In genomic region chr10:6364893-6365292, GRCh38 we compare ENCODE assay signal across 26 cellular contexts.
DNase-seq lines count a peak whose midpoint lies in the region; ATAC-seq lines count a peak whose summit lies in the region.
"Had no signal": no experiment of that assay in that cellular context is flagged by ENCODE, and none has a peak within 500 bp of the region (broad histone marks: within the 10 kb centered on the region; RNA-seq: fewer than 3 reads in every experiment).

No MANE protein-coding gene starts in this region.

- peak; percentile 15 for DNase-seq in RPMI7951 (ENCODE audit: low read depth)
- no peak for DNase-seq in left ventricle myocardium superior
- DNase-seq in retina, result peak; percentile 2
- no peak for DNase-seq in activated CD4-positive, alpha-beta T cell treated with anti-CD3 and anti-CD28 coated beads for 36 hours
- DNase-seq in activated CD4-positive, alpha-beta T cell treated with anti-CD3 and anti-CD28 coated beads, Interleukin-2, amount 10 ng/mL, durations not matched to agents 7 days and 5 days, result no peak
- DNase-seq: activated CD4-positive, alpha-beta T cell treated with anti-CD3 and anti-CD28 coated beads, Interleukin-2, amount 50 U/mL, for 4 hours; activated CD8-positive, alpha-beta memory T cell treated with anti-CD3 and anti-CD28 coated beads, Interleukin-2, amount 50 U/mL, for 48 hours; activated naive CD8-positive, alpha-beta T cell treated with anti-CD3 and anti-CD28 coated beads, Interleukin-2, amount 10 ng/mL, durations not matched to agents 7 days and 5 days; CD4-positive, CD25-positive, alpha-beta regulatory T cell; effector memory CD4-positive, alpha-beta T cell; foreskin fibroblast; GDM1; HFFc6; natural killer cell; NCI-H1436 treated with DMSO at 0.1 percent for 48 hours; NCI-H2171 treated with DMSO at 0.1 percent for 48 hours; NCI-H526; ovary; sigmoid colon; SK-N-SH; stimulated activated naive CD4-positive, alpha-beta T cell treated with Interleukin-2 at 50 U/mL for 16 hours; tibial artery had no signal

- no peaks in the 10 kb centered on the region for H3K27me3 ChIP-seq in HUES48 (ENCODE audit: control insufficient read depth, insufficient read depth, low read length)
- H3K27me3 ChIP-seq: ovary, sigmoid colon, tibial artery had no signal

- peaks cover 7% of the 10 kb centered on the region for H3K9me3 Mint-ChIP-seq in activated CD4-positive, alpha-beta T cell treated with anti-CD3 and anti-CD28 coated beads for 36 hours (ENCODE audit: low read depth)
- H3K9me3 Mint-ChIP-seq in activated CD4-positive, alpha-beta T cell treated with anti-CD3 and anti-CD28 coated beads, Interleukin-2, amount 10 ng/mL, durations not matched to agents 7 days and 5 days, result peaks cover 26% of the 10 kb centered on the region
- H3K9me3 Mint-ChIP-seq: HFFc6 had no signal

- H3K27me3 Mint-ChIP-seq in activated CD4-positive, alpha-beta T cell treated with anti-CD3 and anti-CD28 coated beads for 36 hours, result no peaks in the 10 kb centered on the region
- H3K27me3 Mint-ChIP-seq in activated CD4-positive, alpha-beta T cell treated with anti-CD3 and anti-CD28 coated beads, Interleukin-2, amount 10 ng/mL, durations not matched to agents 7 days and 5 days, result no peaks in the 10 kb centered on the region
- H3K27me3 Mint-ChIP-seq: activated naive CD8-positive, alpha-beta T cell treated with anti-CD3 and anti-CD28 coated beads, Interleukin-2, amount 10 ng/mL, durations not matched to agents 7 days and 5 days; activated T-helper 17 cell treated with anti-CD3 and anti-CD28 coated beads, Interleukin-2, amount 50 U/mL, for 72 hours; CD4-positive, CD25-positive, alpha-beta regulatory T cell had no signal

- no peaks in the 10 kb centered on the region for H3K36me3 ChIP-seq in HUES48 (ENCODE audit: control insufficient read depth, insufficient read depth, low read length)
- H3K36me3 ChIP-seq: ovary, sigmoid colon had no signal

- H3K4me1 ChIP-seq in HUES48 (ENCODE audit: control insufficient read depth, insufficient read depth, low read length), result peaks cover 27% of the 10 kb centered on the region
- H3K4me1 ChIP-seq: tibial artery had no signal

- POLR2A ChIA-PET in activated CD4-positive, alpha-beta T cell treated with anti-CD3 and anti-CD28 coated beads for 36 hours (lab: Charles Lee), result no interaction called here
- POLR2A ChIA-PET in activated CD4-positive, alpha-beta T cell treated with anti-CD3 and anti-CD28 coated beads, Interleukin-2, amount 10 ng/mL, durations not matched to agents 7 days and 5 days (lab: Charles Lee), result no interaction called here

- H3K27ac Mint-ChIP-seq in activated CD4-positive, alpha-beta T cell treated with anti-CD3 and anti-CD28 coated beads for 36 hours, result no peak overlapping the region
- H3K27ac Mint-ChIP-seq in activated CD4-positive, alpha-beta T cell treated with anti-CD3 and anti-CD28 coated beads, Interleukin-2, amount 10 ng/mL, durations not matched to agents 7 days and 5 days, result no peak overlapping the region
- H3K27ac Mint-ChIP-seq: activated naive CD8-positive, alpha-beta T cell treated with anti-CD3 and anti-CD28 coated beads, Interleukin-2, amount 10 ng/mL, durations not matched to agents 7 days and 5 days; activated T-helper 17 cell treated with anti-CD3 and anti-CD28 coated beads, Interleukin-2, amount 50 U/mL, for 72 hours; HFFc6; natural killer cell had no signal

- intact Hi-C loops in left ventricle myocardium superior (cut with micrococcal nuclease), result no loop called here
- intact Hi-C loops in activated CD4-positive, alpha-beta T cell treated with anti-CD3 and anti-CD28 coated beads for 36 hours (cut with DNase I, micrococcal nuclease), result no loop called here

- no peaks in the 10 kb centered on the region for H3K4me1 Mint-ChIP-seq in activated CD4-positive, alpha-beta T cell treated with anti-CD3 and anti-CD28 coated beads for 36 hours
- no peaks in the 10 kb centered on the region for H3K4me1 Mint-ChIP-seq in activated CD4-positive, alpha-beta T cell treated with anti-CD3 and anti-CD28 coated beads, Interleukin-2, amount 10 ng/mL, durations not matched to agents 7 days and 5 days
- H3K4me1 Mint-ChIP-seq: activated naive CD8-positive, alpha-beta T cell treated with anti-CD3 and anti-CD28 coated beads, Interleukin-2, amount 10 ng/mL, durations not matched to agents 7 days and 5 days; natural killer cell had no signal

- H3K9me3 ChIP-seq in HUES48 (ENCODE audit: control insufficient read depth, insufficient read depth, low read length), result 0 out of 2 replicates have a peak, but pooled peaks cover 4% of the 10 kb centered on the region
- H3K9me3 ChIP-seq: ovary, SK-N-SH, tibial artery had no signal

- peak; percentile 88 for ATAC-seq in left ventricle myocardium superior
- ATAC-seq in activated CD4-positive, alpha-beta T cell treated with anti-CD3 and anti-CD28 coated beads for 36 hours, result no peak
- ATAC-seq in HG03520 (IDR thresholded peaks at IDR 0.05; ENCODE audit: unreplicated experiment), result no peak
- ATAC-seq: activated T-helper 17 cell treated with anti-CD3 and anti-CD28 coated beads, Interleukin-2, amount 50 U/mL, for 72 hours; K562; natural killer cell had no signal

- H3K9ac ChIP-seq in HUES48 (ENCODE audit: low read depth, low read length), result no peak overlapping the region
- H3K9ac ChIP-seq: SK-N-SH had no signal

- CTCF ChIA-PET in activated CD4-positive, alpha-beta T cell treated with anti-CD3 and anti-CD28 coated beads for 36 hours (lab: Charles Lee), result interaction anchor here (1.0 to 2.5 kb wide), 3 partner anchors 14 to 41 kb away, joined by 3 to 7 read pairs (median 3); no protein-coding TSS in a partner anchor
- CTCF ChIA-PET in activated CD4-positive, alpha-beta T cell treated with anti-CD3 and anti-CD28 coated beads, Interleukin-2, amount 10 ng/mL, durations not matched to agents 7 days and 5 days (lab: Charles Lee), result interaction anchor here (0.6 to 1.4 kb wide), 5 partner anchors 11 to 16 kb away, joined by 3 to 5 read pairs (median 3); no protein-coding TSS in a partner anchor

- H3K4me3 Mint-ChIP-seq in activated CD4-positive, alpha-beta T cell treated with anti-CD3 and anti-CD28 coated beads for 36 hours, result no peak overlapping the region
- H3K4me3 Mint-ChIP-seq in activated CD4-positive, alpha-beta T cell treated with anti-CD3 and anti-CD28 coated beads, Interleukin-2, amount 10 ng/mL, durations not matched to agents 7 days and 5 days, result no peak overlapping the region
- H3K4me3 Mint-ChIP-seq: activated naive CD8-positive, alpha-beta T cell treated with anti-CD3 and anti-CD28 coated beads, Interleukin-2, amount 10 ng/mL, durations not matched to agents 7 days and 5 days; activated T-helper 17 cell treated with anti-CD3 and anti-CD28 coated beads, Interleukin-2, amount 50 U/mL, for 72 hours; CD4-positive, CD25-positive, alpha-beta regulatory T cell; HFFc6; natural killer cell had no signal

- peaks cover 7% of the 10 kb centered on the region for H3K36me3 Mint-ChIP-seq in activated CD4-positive, alpha-beta T cell treated with anti-CD3 and anti-CD28 coated beads for 36 hours (ENCODE audit: low read depth)
- H3K36me3 Mint-ChIP-seq in activated CD4-positive, alpha-beta T cell treated with anti-CD3 and anti-CD28 coated beads, Interleukin-2, amount 10 ng/mL, durations not matched to agents 7 days and 5 days (ENCODE audit: low read depth), result peaks cover 25% of the 10 kb centered on the region

- peak overlapping the region; percentile 22 for H3K27ac ChIP-seq in HUES48 (ENCODE audit: low read depth, low read length)
- H3K27ac ChIP-seq: ovary, sigmoid colon, tibial artery had no signal

- no peak overlapping the region for H3K4me3 ChIP-seq in HUES48 (ENCODE audit: low read depth, low read length)
- H3K4me3 ChIP-seq: K562, ovary, sigmoid colon, tibial artery had no signal

Comparison
In these comparisons a context has a peak if more than half of its experiments do, and no peak if none do; other contexts are left out.
1. DNase-seq: peak in RPMI7951 (single experiment) and retina (single experiment); none in left ventricle myocardium superior (single experiment), activated CD4-positive, alpha-beta T cell treated with anti-CD3 and anti-CD28 coated beads for 36 hours (single experiment) and activated CD4-positive, alpha-beta T cell treated with anti-CD3 and anti-CD28 coated beads, Interleukin-2, amount 10 ng/mL, durations not matched to agents 7 days and 5 days (single experiment).